Comparison of ENCODE assay signal across 8 cellular contexts in genomic region chr7:133854739-133855138, GRCh38.
DNase-seq lines count a peak whose midpoint lies in the region; ATAC-seq, FAIRE-seq and TF ChIP-seq lines count a peak whose summit lies in the region.

No MANE protein-coding gene starts in this region.

- H3K4me3 ChIP-seq in AG04450 (ENCODE audit: low read depth, low read length) (no peak overlapping the region), choroid plexus epithelial cell (ENCODE audit: low read depth, low read length) (no peak overlapping the region), pancreas (no peak overlapping the region)

- H3K27me3 Mint-ChIP-seq in activated CD4-positive, alpha-beta memory T cell treated with anti-CD3 and anti-CD28 coated beads, Interleukin-2, amount 10 ng/mL, durations not matched to agents 7 days and 5 days, result no peaks in the 10 kb centered on the region
- H3K27me3 Mint-ChIP-seq in T-helper 2 cell treated with Interferon-gamma antibody and Interleukin-4, amounts not matched to agents 5 μg/mL and 100 μg/mL, for 36 hours (ENCODE audit: low read depth), result no peaks in the 10 kb centered on the region

- no peaks in the 10 kb centered on the region for H3K36me3 ChIP-seq in pancreas

- CTCF ChIA-PET in AG04450 (lab: Charles Lee), result interaction anchor here (0.6 to 2.5 kb wide), 30 partner anchors 8 to 1144 kb away, joined by 3 to 29 read pairs (median 4); no protein-coding TSS in a partner anchor
- CTCF ChIA-PET in activated CD4-positive, alpha-beta memory T cell treated with anti-CD3 and anti-CD28 coated beads, Interleukin-2, amount 10 ng/mL, durations not matched to agents 7 days and 5 days (lab: Charles Lee), result interaction anchor here (0.9 kb wide), 2 partner anchors 12 to 13 kb away, joined by 4 read pairs; no protein-coding TSS in a partner anchor

- H3K9me3 ChIP-seq in AG04450 (ENCODE audit: control insufficient read depth, insufficient read depth, low read length) (peaks cover 5% of the 10 kb centered on the region; the same call in 1 of the 2 replicates), pancreas (no peaks in the 10 kb centered on the region)

- no peaks in the 10 kb centered on the region for H3K9me3 Mint-ChIP-seq in activated CD4-positive, alpha-beta memory T cell treated with anti-CD3 and anti-CD28 coated beads, Interleukin-2, amount 10 ng/mL, durations not matched to agents 7 days and 5 days
- H3K9me3 Mint-ChIP-seq in T-helper 2 cell treated with Interferon-gamma antibody and Interleukin-4, amounts not matched to agents 5 μg/mL and 100 μg/mL, for 36 hours, result no peaks in the 10 kb centered on the region

- H3K27me3 ChIP-seq in AG04450 (ENCODE audit: control insufficient read depth, insufficient read depth, low read length), result no peaks in the 10 kb centered on the region
- no peaks in the 10 kb centered on the region for H3K27me3 ChIP-seq in pancreas

- DNase-seq in AG04450 (ENCODE audit: low read depth, low spot score) (no peak), NCI-H526 (lab: John Stamatoyannopoulos, UW) (peak; percentile 44 to 85), choroid plexus epithelial cell (ENCODE audit: low read depth) (peak; percentile 78), pancreas (no peak)
- no peak for DNase-seq in activated CD4-positive, alpha-beta memory T cell treated with anti-CD3 and anti-CD28 coated beads, Interleukin-2, amount 10 ng/mL, durations not matched to agents 7 days and 5 days
- DNase-seq in T-helper 2 cell treated with Interferon-gamma antibody and Interleukin-4, amounts not matched to agents 5 μg/mL and 100 μg/mL, for 36 hours (ENCODE audit: low spot score), result no peak

- no peak overlapping the region for H3K27ac Mint-ChIP-seq in activated CD4-positive, alpha-beta memory T cell treated with anti-CD3 and anti-CD28 coated beads, Interleukin-2, amount 10 ng/mL, durations not matched to agents 7 days and 5 days
- no peak overlapping the region for H3K27ac Mint-ChIP-seq in T-helper 2 cell treated with Interferon-gamma antibody and Interleukin-4, amounts not matched to agents 5 μg/mL and 100 μg/mL, for 36 hours

- no peak overlapping the region for H3K4me3 Mint-ChIP-seq in activated CD4-positive, alpha-beta memory T cell treated with anti-CD3 and anti-CD28 coated beads, Interleukin-2, amount 10 ng/mL, durations not matched to agents 7 days and 5 days
- H3K4me3 Mint-ChIP-seq in T-helper 2 cell treated with Interferon-gamma antibody and Interleukin-4, amounts not matched to agents 5 μg/mL and 100 μg/mL, for 36 hours, result no peak overlapping the region

- no peaks in the 10 kb centered on the region for H3K36me3 Mint-ChIP-seq in activated CD4-positive, alpha-beta memory T cell treated with anti-CD3 and anti-CD28 coated beads, Interleukin-2, amount 10 ng/mL, durations not matched to agents 7 days and 5 days (ENCODE audit: low read depth)
- H3K36me3 Mint-ChIP-seq in T-helper 2 cell treated with Interferon-gamma antibody and Interleukin-4, amounts not matched to agents 5 μg/mL and 100 μg/mL, for 36 hours (ENCODE audit: low read depth), result no peaks in the 10 kb centered on the region

- no peaks in the 10 kb centered on the region for H3K4me1 Mint-ChIP-seq in activated CD4-positive, alpha-beta memory T cell treated with anti-CD3 and anti-CD28 coated beads, Interleukin-2, amount 10 ng/mL, durations not matched to agents 7 days and 5 days
- peaks cover 5% of the 10 kb centered on the region for H3K4me1 Mint-ChIP-seq in T-helper 2 cell treated with Interferon-gamma antibody and Interleukin-4, amounts not matched to agents 5 μg/mL and 100 μg/mL, for 36 hours (ENCODE audit: low read depth)

- peak; percentile 89 for FAIRE-seq in pancreas (lab: Jason Lieb, UNC)

- ATAC-seq in GM18502 (IDR thresholded peaks at IDR 0.05; ENCODE audit: poor library complexity, unreplicated experiment), result peak; percentile 45
- peak in 3 of 4 donors; percentile 55 to 65 (median 61) for ATAC-seq in pancreas
- ATAC-seq in GM18861 (IDR thresholded peaks at IDR 0.05; ENCODE audit: unreplicated experiment), result no peak

- POLR2A ChIA-PET in AG04450 (lab: Yijun Ruan, JAX), result interaction anchor here (0.6 kb wide), 1 partner anchor 294 kb away, joined by 3 read pairs; no protein-coding TSS in a partner anchor
- POLR2A ChIA-PET in activated CD4-positive, alpha-beta memory T cell treated with anti-CD3 and anti-CD28 coated beads, Interleukin-2, amount 10 ng/mL, durations not matched to agents 7 days and 5 days (lab: Charles Lee), result interaction anchor here (0.6 kb wide), 1 partner anchor 1274 kb away, joined by 3 read pairs; no protein-coding TSS in a partner anchor

- peak overlapping the region; percentile 65 for H3K27ac ChIP-seq in AG04450 (ENCODE audit: low read depth, low read length)
- H3K27ac ChIP-seq in pancreas, result no peak overlapping the region

- intact Hi-C loops in pancreas (cut with DNase I), result no loop called here

- TF ChIP-seq CTCF in AG04450 (IDR thresholded peaks at IDR 0.05; ENCODE audit: low read depth, low read length) (peak; percentile 53), choroid plexus epithelial cell (conservative IDR thresholded peaks at IDR 0.05; ENCODE audit: low read depth, low read length) (peak; percentile 52), pancreas (IDR thresholded peaks at IDR 0.05) (peak in 1 of 4 donors; percentile 7)

- peaks cover 0 to 7% (median 2%) of the 10 kb centered on the region in 3 donors for H3K4me1 ChIP-seq in pancreas

Comparison
In these comparisons a context has a peak if more than half of its experiments do, and no peak if none do; other contexts are left out.
1. DNase-seq: peak in NCI-H526 (2 of 2) and choroid plexus epithelial cell (single experiment); none in AG04450 (single experiment), pancreas (0 of 6), activated CD4-positive, alpha-beta memory T cell treated with anti-CD3 and anti-CD28 coated beads, Interleukin-2, amount 10 ng/mL, durations not matched to agents 7 days and 5 days (single experiment) and T-helper 2 cell treated with Interferon-gamma antibody and Interleukin-4, amounts not matched to agents 5 μg/mL and 100 μg/mL, for 36 hours (single experiment).